Comparison of ENCODE assay signal across 8 cellular contexts in genomic region chr20:25622450-25623224, GRCh38. TPM values are rescaled to one million over a fixed set of nuclear protein-coding genes. Genes with fewer than 3 reads are reported as not detected.
DNase-seq lines count a peak whose midpoint lies in the region; ATAC-seq and TF ChIP-seq lines count a peak whose summit lies in the region.

No MANE protein-coding gene starts in this region.

- no peak for TF ChIP-seq CTCF in GM23338 (conservative IDR thresholded peaks at IDR 0.05; ENCODE audit: low read depth in 2 of 2)
- no peak for TF ChIP-seq CTCF in fibroblast of the aortic adventitia (IDR thresholded peaks at IDR 0.05; ENCODE audit: insufficient read depth, low read length)
- TF ChIP-seq CTCF in gastrocnemius medialis (IDR thresholded peaks at IDR 0.05 in 4 of 5, conservative IDR thresholded peaks at IDR 0.05 in 1 of 5): no peak

- H3K27ac ChIP-seq in GM23338 (ENCODE audit: low read depth) (no peak overlapping the region), SJSA1 (peak overlapping the region; percentile 86), gastrocnemius medialis (peak overlapping the region; percentile 87 to 93 (median 92))

- peaks cover 10% of the 10 kb centered on the region; the same call in 2 of the 3 replicates for H3K36me3 Mint-ChIP-seq in GM23338 (ENCODE audit: low read depth)

- peaks cover 9% of the 10 kb centered on the region; the same call in 2 of the 3 replicates for H3K9me3 Mint-ChIP-seq in GM23338

- peaks cover 18% of the 10 kb centered on the region for H3K27me3 Mint-ChIP-seq in GM23338 (ENCODE audit: insufficient read depth, low read depth, poor library complexity)

- peak; percentile 16 for DNase-seq in GM23338 (ENCODE audit: low spot score)
- DNase-seq in SJSA1 (ENCODE audit: low read depth in 1 of 2, low spot score in 2 of 2): no peak
- peak; percentile 40 for DNase-seq in fibroblast of the aortic adventitia (ENCODE audit: low read depth)
- DNase-seq in gastrocnemius medialis: no peak
- DNase-seq in NCI-H2196 treated with DMSO at 0.1 percent for 48 hours (lab: John Stamatoyannopoulos, UW; ENCODE audit: unreplicated experiment): no peak
- DNase-seq in middle frontal gyrus (ENCODE audit: extremely low spot score, low spot score): no peak
- no peak for DNase-seq in NCI-H510A (lab: John Stamatoyannopoulos, UW)
- no peak for DNase-seq in NCI-H524 (lab: John Stamatoyannopoulos, UW)

- H3K4me3 ChIP-seq in GM23338 (peak overlapping the region; percentile 81), SJSA1 (peak overlapping the region; percentile 83), fibroblast of the aortic adventitia (ENCODE audit: low read depth, low read length) (peak overlapping the region; percentile 90), gastrocnemius medialis (peak overlapping the region; percentile 72 to 95 (median 85))

- peaks cover 46% of the 10 kb centered on the region for H3K4me1 Mint-ChIP-seq in GM23338

- H3K9me2 ChIP-seq in GM23338 (ENCODE audit: insufficient read depth): no peaks in the 10 kb centered on the region

- ATAC-seq in GM23338: no peak; the same call in 1 of the 3 replicates
- ATAC-seq in gastrocnemius medialis: no peak

- peaks cover 2% of the 10 kb centered on the region; the same call in 1 of the 2 replicates for H3F3A ChIP-seq in GM23338 (replicated peaks; ENCODE audit: low read depth)

- H3K79me2 ChIP-seq in GM23338 (replicated peaks; ENCODE audit: insufficient read depth): peaks cover 48% of the 10 kb centered on the region

- H3K4me2 ChIP-seq in GM23338: peak overlapping the region; percentile 95

- H3K36me3 ChIP-seq in GM23338 (ENCODE audit: insufficient read depth) (no peaks in the 10 kb centered on the region), SJSA1 (peaks cover 8% of the 10 kb centered on the region), gastrocnemius medialis (no peaks in the 10 kb centered on the region)

- in situ Hi-C loops in gastrocnemius medialis (cut with MboI; ENCODE audit: low sequenced_read_pairs in 4 of 4): loop anchor here in 2 of 4 donors (5.0 to 25.0 kb wide), 2 partner anchors 75 to 240 kb away; partner anchors contain the start of gene ZNF337 (in 1 of the 2)

- peak overlapping the region; percentile 99 for H2AFZ ChIP-seq in GM23338

- no peak for TF ChIP-seq POLR2A in gastrocnemius medialis (IDR thresholded peaks at IDR 0.05)

- no peaks in the 10 kb centered on the region; the same call in 1 of the 2 replicates for H4K20me1 ChIP-seq in GM23338 (replicated peaks; ENCODE audit: insufficient read depth)

- peaks cover 31% of the 10 kb centered on the region for H3K4me1 ChIP-seq in GM23338 (ENCODE audit: insufficient read depth)
- peaks cover 18% of the 10 kb centered on the region for H3K4me1 ChIP-seq in SJSA1 (replicated peaks)
- peaks cover 10 to 11% of the 10 kb centered on the region in 2 donors for H3K4me1 ChIP-seq in gastrocnemius medialis

- H3K27me3 ChIP-seq in GM23338 (ENCODE audit: insufficient read depth): peaks cover 27% of the 10 kb centered on the region
- no peaks in the 10 kb centered on the region for H3K27me3 ChIP-seq in SJSA1 (replicated peaks)
- no peaks in the 10 kb centered on the region for H3K27me3 ChIP-seq in gastrocnemius medialis

- no peak overlapping the region for H3K27ac Mint-ChIP-seq in GM23338

- H3K9me3 ChIP-seq in SJSA1 (replicated peaks) (no peaks in the 10 kb centered on the region), gastrocnemius medialis (no peaks in the 10 kb centered on the region)

- H3K4me3 Mint-ChIP-seq in GM23338: peak overlapping the region; percentile 81

- intact Hi-C loops in gastrocnemius medialis (cut with DNase I; ENCODE audit: low total_unique reads): loop anchor here (2.0 to 5.0 kb wide), 2 partner anchors 74 to 245 kb away; partner anchors contain the start of gene ZNF337

TF ChIP-seq in GM23338, 12 proteins besides CTCF, POLR2A, EP300 and RAD21 (continues in another document):
- TF ChIP-seq EZH2 (IDR thresholded peaks at IDR 0.05; ENCODE audit: low read depth, unreplicated experiment): no peak
- no peak for TF ChIP-seq REST (IDR thresholded peaks at IDR 0.05; ENCODE audit: unreplicated experiment)
- TF ChIP-seq STAT1 (IDR thresholded peaks at IDR 0.05; ENCODE audit: unreplicated experiment): no peak
- no peak for TF ChIP-seq EZH2phosphoT487 (IDR thresholded peaks at IDR 0.05; ENCODE audit: unreplicated experiment)
- no peak for TF ChIP-seq CREB1 (CRISPR knock-in tag; IDR thresholded peaks at IDR 0.05; ENCODE audit: low read depth)
- TF ChIP-seq ZNF114 (CRISPR knock-in tag; IDR thresholded peaks at IDR 0.05): no peak
- TF ChIP-seq JUNB (IDR thresholded peaks at IDR 0.05; ENCODE audit: unreplicated experiment): no peak
- no peak for TF ChIP-seq POLR2AphosphoS5 (IDR thresholded peaks at IDR 0.05; ENCODE audit: low read depth)

RNA-seq across cellular contexts. Expression of gene NANP, which starts 1.2 kb away (rescaled TPM):
- 5.8 and 7.6 TPM in 2 replicates for total RNA-seq in GM23338 (2014; rRNA removed; shearing (Covaris generic))
- 3.2 and 3.9 TPM in 2 replicates for polyA plus RNA-seq in GM23338 (2016; fragmentation: Nextera tagmentation; extraction: Ambion mirVana)
- total RNA-seq in SJSA1 (2014; rRNA removed; shearing (Covaris generic)): 7.6 and 9.8 TPM in 2 replicates
- total RNA-seq in fibroblast of the aortic adventitia (ENCODE audit: low replicate concordance): 9.3 and 13.7 TPM in 2 replicates
- 1 to 10 TPM; 1.5 to 3.6 (median 2.6) TPM for total RNA-seq in gastrocnemius medialis

RNA-seq across cellular contexts. Expression of gene NINL, which starts 37.3 kb away (rescaled TPM):
- 22.9 and 31.2 TPM in 2 replicates for total RNA-seq in GM23338 (2014; rRNA removed; shearing (Covaris generic))
- 15.0 and 18.0 TPM in 2 replicates for polyA plus RNA-seq in GM23338 (2016; fragmentation: Nextera tagmentation; extraction: Ambion mirVana)
- 10.7 and 14.3 TPM in 2 replicates for total RNA-seq in SJSA1 (2014; rRNA removed; shearing (Covaris generic))
- total RNA-seq in fibroblast of the aortic adventitia (ENCODE audit: low replicate concordance) (6.5 and 31.0 TPM in 2 replicates), gastrocnemius medialis (1 to 10 TPM in 2 of 4 donors, under 1 TPM in 2; 0.24 to 6.1 (median 0.88) TPM)

Comparison
In these comparisons a context has a peak if more than half of its experiments do, and no peak if none do; other contexts are left out.
1. DNase-seq: peak in GM23338 (single experiment) and fibroblast of the aortic adventitia (single experiment); none in SJSA1 (0 of 2), gastrocnemius medialis (0 of 2), NCI-H2196 treated with DMSO at 0.1 percent for 48 hours (single experiment), middle frontal gyrus (single experiment), NCI-H510A (single experiment) and NCI-H524 (0 of 2).
2. Peak in every context shown above with its lines, with median percentiles within 50 percentile points of each other: H3K4me3 ChIP-seq.